In genomic region chr1:9128520-9129371, GRCh38 we compare ENCODE assay signal across 8 cellular contexts. TPM values are rescaled to one million over a fixed set of nuclear protein-coding genes. Genes with fewer than 3 reads are reported as not detected.
DNase-seq lines count a peak whose midpoint lies in the region; ATAC-seq, FAIRE-seq and TF ChIP-seq lines count a peak whose summit lies in the region.

A gene with protein sequence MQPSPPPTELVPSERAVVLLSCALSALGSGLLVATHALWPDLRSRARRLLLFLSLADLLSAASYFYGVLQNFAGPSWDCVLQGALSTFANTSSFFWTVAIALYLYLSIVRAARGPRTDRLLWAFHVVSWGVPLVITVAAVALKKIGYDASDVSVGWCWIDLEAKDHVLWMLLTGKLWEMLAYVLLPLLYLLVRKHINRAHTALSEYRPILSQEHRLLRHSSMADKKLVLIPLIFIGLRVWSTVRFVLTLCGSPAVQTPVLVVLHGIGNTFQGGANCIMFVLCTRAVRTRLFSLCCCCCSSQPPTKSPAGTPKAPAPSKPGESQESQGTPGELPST (minus strand): TSS chr1:9129102. CDS start chr1:9129027, 75 bp downstream.

- TF ChIP-seq CTCF in Caco-2 (IDR thresholded peaks at IDR 0.05; ENCODE audit: insufficient read depth in 1 of 2, low read depth in 1 of 2, low read length in 1 of 2, severe bottlenecking in 1 of 2, unreplicated experiment in 1 of 2) (peak in 1 of 2 experiments; percentile 8), right atrium auricular region (IDR thresholded peaks at IDR 0.05) (peak in 1 of 2 donors; percentile 42), retinal pigment epithelial cell (conservative IDR thresholded peaks at IDR 0.05; ENCODE audit: low read depth, low read length) (no peak)

- H3K4me1 Mint-ChIP-seq in Caco-2 (ENCODE audit: low read depth, unreplicated experiment), result peaks cover 6% of the 10 kb centered on the region

- DNase-seq in Caco-2 (peak; percentile 82 to 85), HTR-8/SVneo (ENCODE audit: insufficient read length, low spot score) (peak; percentile 84), T-helper 1 cell (peak; percentile 78 to 81 (median 80)), amniotic epithelial cell (ENCODE audit: low read depth) (peak; percentile 51), right atrium auricular region (ENCODE audit: low spot score) (peak; percentile 80), retinal pigment epithelial cell (ENCODE audit: low read depth) (no peak)

- CTCF ChIA-PET in Caco-2 (lab: Charles Lee), result interaction anchor here (0.6 to 2.2 kb wide), 4 partner anchors 14 to 106 kb away, joined by 3 to 12 read pairs (median 6); partner anchors contain the start of gene H6PD

- peaks cover 6% of the 10 kb centered on the region for H3K36me3 Mint-ChIP-seq in Caco-2 (ENCODE audit: insufficient read depth, unreplicated experiment)

- peak within 1 kb of the TSS; percentile 94 for H3K4me3 Mint-ChIP-seq in Caco-2 (ENCODE audit: unreplicated experiment)

- H3K9me3 ChIP-seq in Caco-2 (no peaks in the 10 kb centered on the region), right atrium auricular region (no peaks in the 10 kb centered on the region)

- H3K4me1 ChIP-seq in Caco-2 (peaks cover 13% of the 10 kb centered on the region), right atrium auricular region (peaks cover 0 to 30% of the 10 kb centered on the region in 2 donors)

- intact Hi-C loops in Caco-2 (cut with micrococcal nuclease; ENCODE audit: unreplicated experiment), result loop anchor here (1.0 kb wide), 1 partner anchor 15 kb away; no protein-coding TSS in a partner anchor

- H3K27ac Mint-ChIP-seq in Caco-2 (ENCODE audit: unreplicated experiment), result peak within 1 kb of the TSS; percentile 93

- BruUV-seq in Caco-2 (replicated peaks; lab: Mats Ljungman, UMichigan), result no TSS peak

- ATAC-seq in GM19467 (IDR thresholded peaks at IDR 0.05; ENCODE audit: unreplicated experiment) (peak; percentile 53), GM18519 (IDR thresholded peaks at IDR 0.05; ENCODE audit: low FRiP score, unreplicated experiment) (no peak)

- POLR2A ChIA-PET in Caco-2 (lab: Charles Lee), result no interaction called here

- H3K9me3 Mint-ChIP-seq in Caco-2 (ENCODE audit: unreplicated experiment), result no peaks in the 10 kb centered on the region

- H3K4me3 ChIP-seq in Caco-2 (ENCODE audit: low read depth, low read length), result peak within 1 kb of the TSS; percentile 66
- H3K4me3 ChIP-seq in right atrium auricular region, result peak within 1 kb of the TSS; percentile 63 to 73
- peak within 1 kb of the TSS; percentile 51 for H3K4me3 ChIP-seq in retinal pigment epithelial cell (ENCODE audit: low read length)

- peak within 1 kb of the TSS; percentile 89 to 91 for H3K27ac ChIP-seq in right atrium auricular region

- H3K27me3 Mint-ChIP-seq in Caco-2 (ENCODE audit: insufficient read depth, unreplicated experiment), result no peaks in the 10 kb centered on the region

- H3K27me3 ChIP-seq in Caco-2 (replicated peaks; ENCODE audit: control insufficient read depth, insufficient read depth, low read length), result no peaks in the 10 kb centered on the region
- H3K27me3 ChIP-seq in right atrium auricular region, result no peaks in the 10 kb centered on the region

- H3K36me3 ChIP-seq in Caco-2 (ENCODE audit: control insufficient read depth, insufficient read depth, low read length), result no peaks in the 10 kb centered on the region
- H3K36me3 ChIP-seq in right atrium auricular region, result no peaks in the 10 kb centered on the region

- FAIRE-seq in HTR-8/SVneo (lab: Jason Lieb, UNC), result no peak

RNA-seq across cellular contexts. Expression of the gene that starts here (rescaled TPM):
- total RNA-seq in Caco-2 (2022) (14.0 and 17.2 TPM in 2 replicates), right atrium auricular region (10 to 100 TPM; 10.3 to 13.0 TPM)
